Comparison of ENCODE assay signal across 8 cellular contexts in genomic region chr2:74421248-74421870, GRCh38. TPM values are rescaled to one million over a fixed set of nuclear protein-coding genes. Genes with fewer than 3 reads are reported as not detected.
DNase-seq lines count a peak whose midpoint lies in the region; ATAC-seq and TF ChIP-seq lines count a peak whose summit lies in the region.

TSS of gene C2orf81 (minus strand) at chr2:74421619. CDS start at chr2:74421560, 59 bp downstream.
TSS of gene WDR54 (plus strand) at chr2:74421730. CDS start at chr2:74422154, 424 bp downstream.

- peaks cover 40% of the 10 kb centered on the region for H3K4me1 ChIP-seq in mammary epithelial cell (ENCODE audit: insufficient read depth, low read length)

- no TSS peak for BruUV-seq in mammary epithelial cell (replicated peaks; lab: Mats Ljungman, UMichigan)

- DNase-seq in ACHN (peak; percentile 91), NCI-H2171 treated with DMSO at 0.1 percent for 48 hours (lab: John Stamatoyannopoulos, UW) (peak; percentile 88), mammary epithelial cell (peak; percentile 91), inferior parietal cortex (ENCODE audit: extremely low spot score) (peak; percentile 74)
- peak; percentile 85 to 92 for DNase-seq in stimulated activated CD4-positive, alpha-beta T cell treated with anti-CD3 and anti-CD28 coated beads, Interleukin-12 subunit alpha, Interleukin-12 subunit beta, amount 100 ng/mL, for 24 hours (ENCODE audit: low read depth in 2 of 2)

- peak within 1 kb of the TSS; percentile 75 for H3K27ac ChIP-seq in VCaP
- H3K27ac ChIP-seq in mammary epithelial cell (ENCODE audit: insufficient read depth, low read depth, low read length), result peak within 1 kb of the TSS; percentile 96

- dilution Hi-C loops in mammary epithelial cell (cut with HindIII; ENCODE audit: low sequenced_read_pairs), result no loop called here

- peaks cover 5% of the 10 kb centered on the region for H3K36me3 ChIP-seq in mammary epithelial cell (ENCODE audit: insufficient read depth, low read length)

- no peaks in the 10 kb centered on the region for H3K9me3 ChIP-seq in mammary epithelial cell (replicated peaks; ENCODE audit: insufficient read depth, low read length)

- TF ChIP-seq CTCF in VCaP (conservative IDR thresholded peaks at IDR 0.05) (no peak), mammary epithelial cell (conservative IDR thresholded peaks at IDR 0.05 in 1 of 2, IDR thresholded peaks at IDR 0.05 in 1 of 2; ENCODE audit: extremely low read depth in 1 of 2, insufficient read depth in 1 of 2, low read depth in 1 of 2, low read length in 2 of 2) (no peak)

- no peaks in the 10 kb centered on the region for H3K27me3 ChIP-seq in mammary epithelial cell (ENCODE audit: insufficient read depth, low read length)

- intact Hi-C loops in mammary epithelial cell (cut with micrococcal nuclease), result no loop called here

- CTCF ChIA-PET in mammary epithelial cell (lab: Charles Lee; ENCODE audit: low non-redundant PET), result no interaction called here

- WGBS in mammary epithelial cell (ENCODE audit: low coverage, missing lambda C conversion rate), result 2% methylated on average over 31 of the region's 56 CpGs

- ATAC-seq in GM18873 (IDR thresholded peaks at IDR 0.05; ENCODE audit: low FRiP score, unreplicated experiment) (peak; percentile 78), HG03108 (IDR thresholded peaks at IDR 0.05; ENCODE audit: unreplicated experiment) (peak; percentile 90)

- peak within 1 kb of the TSS; percentile 87 for H3K9ac ChIP-seq in mammary epithelial cell (ENCODE audit: insufficient read depth, low read length)

- no peaks in the 10 kb centered on the region for H4K20me1 ChIP-seq in mammary epithelial cell (ENCODE audit: insufficient read depth, low read length)

- H3K4me2 ChIP-seq in mammary epithelial cell (ENCODE audit: insufficient read depth, low read depth, low read length), result peak within 1 kb of the TSS; percentile 87

- H3K4me3 ChIP-seq in mammary epithelial cell (replicated peaks in 1 of 3; ENCODE audit: insufficient read depth in 1 of 3, low read depth in 2 of 3, low read length in 3 of 3), result peak within 1 kb of the TSS; percentile 55 to 84 (median 70)

- in situ Hi-C loops in ACHN (cut with HindIII; ENCODE audit: low pct_ligation_motif_present, low pct_unique_long_range_greater_than_20kb, low sequenced_read_pairs), result no loop called here
- in situ Hi-C loops in mammary epithelial cell (cut with MboI; ENCODE audit: low sequenced_read_pairs in 2 of 2), result no loop called here

- peak within 1 kb of the TSS; percentile 68 for H2AFZ ChIP-seq in mammary epithelial cell (ENCODE audit: low read depth, low read length)

- H3K79me2 ChIP-seq in mammary epithelial cell (ENCODE audit: insufficient read depth, low read length), result peaks cover 10% of the 10 kb centered on the region

RNA-seq across cellular contexts. Expression of gene C2orf81, which starts in this region (rescaled TPM):
- total RNA-seq in mammary epithelial cell, result 1 to 10 TPM; 2.5 to 9.5 TPM
- polyA plus RNA-seq in mammary epithelial cell, result 1.9 TPM
- polyA minus RNA-seq in mammary epithelial cell, result not detected

RNA-seq across cellular contexts. Expression of gene WDR54, which starts in this region (rescaled TPM):
- 10 to 100 TPM; 39.0 to 50.4 TPM for total RNA-seq in mammary epithelial cell
- polyA plus RNA-seq in mammary epithelial cell, result 88.7 TPM
- 46.2 TPM for polyA minus RNA-seq in mammary epithelial cell

Comparison
In these comparisons a context has a peak if more than half of its experiments do, and no peak if none do; other contexts are left out.
1. Peak in every context shown above with its lines: DNase-seq, ATAC-seq, H3K4me3 ChIP-seq and H3K27ac ChIP-seq.